In genomic region chr7:50662996-50663395, GRCh38 we compare ENCODE assay signal across 15 cellular contexts.
DNase-seq lines count a peak whose midpoint lies in the region; ATAC-seq and TF ChIP-seq lines count a peak whose summit lies in the region.
"Had no signal": no experiment of that assay in that cellular context is flagged by ENCODE, and none has a peak within 500 bp of the region (broad histone marks: within the 10 kb centered on the region; RNA-seq: fewer than 3 reads in every experiment).

No MANE protein-coding gene starts in this region.

- peaks cover 0 to 3% (median 0%) of the 10 kb centered on the region in 3 experiments for H3K36me3 ChIP-seq in naive thymus-derived CD4-positive, alpha-beta T cell (ENCODE audit: control insufficient read depth in 2 of 3, insufficient read depth in 3 of 3, low read length in 3 of 3)
- peaks cover 0 to 7% (median 0%) of the 10 kb centered on the region in 4 donors for H3K36me3 ChIP-seq in upper lobe of left lung

- POLR2A ChIA-PET in naive thymus-derived CD4-positive, alpha-beta T cell (lab: Charles Lee): interaction anchor here (0.6 to 1.4 kb wide), 3 partner anchors 10 to 195 kb away, joined by 3 to 4 read pairs (median 4); no protein-coding TSS in a partner anchor

- no peaks in the 10 kb centered on the region for H3K36me3 Mint-ChIP-seq in activated T-helper 1 cell treated with anti-CD3 and anti-CD28 coated beads, Interleukin-12 subunit alpha, Interleukin-12 subunit beta, Interleukin-2, Interleukin-4 antibody, amounts not matched to agents 30 ng/mL and 10 ng/mL and 1 ng/mL, durations not matched to agents 14 hours and 24 hours and 36 hours (ENCODE audit: low read depth)
- H3K36me3 Mint-ChIP-seq in naive thymus-derived CD4-positive, alpha-beta T cell: peaks cover 0 to 4% (median 0%) of the 10 kb centered on the region in 5 donors

- CTCF ChIA-PET in naive thymus-derived CD4-positive, alpha-beta T cell (lab: Charles Lee): interaction anchor here (1.0 to 1.8 kb wide), 4 partner anchors 9 to 196 kb away, joined by 3 read pairs; no protein-coding TSS in a partner anchor

- peaks cover 2% of the 10 kb centered on the region for H3K27me3 Mint-ChIP-seq in activated T-helper 1 cell treated with anti-CD3 and anti-CD28 coated beads, Interleukin-12 subunit alpha, Interleukin-12 subunit beta, Interleukin-2, Interleukin-4 antibody, amounts not matched to agents 30 ng/mL and 10 ng/mL and 1 ng/mL, durations not matched to agents 14 hours and 24 hours and 36 hours (ENCODE audit: insufficient read depth)
- H3K27me3 Mint-ChIP-seq in naive thymus-derived CD4-positive, alpha-beta T cell: no peaks in the 10 kb centered on the region

- H3K4me3 ChIP-seq in right cardiac atrium (ENCODE audit: low read length) (no peak overlapping the region), upper lobe of left lung (no peak overlapping the region)
- H3K4me3 ChIP-seq in naive thymus-derived CD4-positive, alpha-beta T cell (ENCODE audit: low read length): no peak overlapping the region
- H3K4me3 ChIP-seq: HAP-1 had no signal

- no peak for TF ChIP-seq EP300 in upper lobe of left lung (IDR thresholded peaks at IDR 0.05)

- no peak for TF ChIP-seq CTCF in upper lobe of left lung (IDR thresholded peaks at IDR 0.05)

- DNase-seq in right cardiac atrium: no peak
- DNase-seq in cardiac septum (ENCODE audit: low spot score): no peak
- no peak for DNase-seq in activated T-helper 1 cell treated with anti-CD3 and anti-CD28 coated beads, Interleukin-12 subunit alpha, Interleukin-12 subunit beta, Interleukin-2, Interleukin-4 antibody, amounts not matched to agents 30 ng/mL and 10 ng/mL and 1 ng/mL, durations not matched to agents 14 hours and 24 hours and 36 hours (ENCODE audit: low spot score)
- no peak for DNase-seq in naive thymus-derived CD4-positive, alpha-beta T cell
- DNase-seq in upper lobe of left lung: no peak
- no peak for DNase-seq in NCI-H524 treated with DMSO at 0.1 percent for 48 hours (lab: John Stamatoyannopoulos, UW)
- no peak for DNase-seq in HPDE6-E6E7 (ENCODE audit: extremely low spot score)
- DNase-seq in D341Med (ENCODE audit: low spot score): no peak
- DNase-seq: activated T-cell treated with anti-CD3 and anti-CD28 coated beads for 4 hours, glutamatergic neuron, NCI-H1105, NCI-H510A treated with DMSO at 0.1 percent for 48 hours had no signal

- H3K9me3 ChIP-seq in right cardiac atrium (ENCODE audit: control insufficient read depth, low read length): no peaks in the 10 kb centered on the region
- no peaks in the 10 kb centered on the region for H3K9me3 ChIP-seq in naive thymus-derived CD4-positive, alpha-beta T cell (ENCODE audit: control insufficient read depth in 2 of 3, low read length in 3 of 3)
- H3K9me3 ChIP-seq in upper lobe of left lung: no peaks in the 10 kb centered on the region
- H3K9me3 ChIP-seq: HAP-1 had no signal

- H3K9me3 Mint-ChIP-seq in activated T-helper 1 cell treated with anti-CD3 and anti-CD28 coated beads, Interleukin-12 subunit alpha, Interleukin-12 subunit beta, Interleukin-2, Interleukin-4 antibody, amounts not matched to agents 30 ng/mL and 10 ng/mL and 1 ng/mL, durations not matched to agents 14 hours and 24 hours and 36 hours: no peaks in the 10 kb centered on the region
- H3K9me3 Mint-ChIP-seq in naive thymus-derived CD4-positive, alpha-beta T cell: no peaks in the 10 kb centered on the region

- TF ChIP-seq POLR2A in upper lobe of left lung (IDR thresholded peaks at IDR 0.05): no peak

- WGBS in right cardiac atrium: 90% methylated on average over 2 of the region's 2 CpGs
- WGBS in upper lobe of left lung, 2 donors: 95 to 98% methylated on average over 2 of the region's 2 CpGs

- peak overlapping the region; percentile 1 for H3K27ac ChIP-seq in right cardiac atrium (ENCODE audit: low read length)
- no peak overlapping the region for H3K27ac ChIP-seq in naive thymus-derived CD4-positive, alpha-beta T cell (ENCODE audit: low read depth, low read length)
- peak overlapping the region in 3 of 4 donors; percentile 11 to 52 (median 27) for H3K27ac ChIP-seq in upper lobe of left lung

- ATAC-seq in right cardiac atrium (no peak), upper lobe of left lung (ENCODE audit: low FRiP score in 2 of 2) (no peak)
- ATAC-seq in naive thymus-derived CD4-positive, alpha-beta T cell: no peak
- ATAC-seq: left lobe of liver had no signal

- no peak overlapping the region for H3K27ac Mint-ChIP-seq in activated T-helper 1 cell treated with anti-CD3 and anti-CD28 coated beads, Interleukin-12 subunit alpha, Interleukin-12 subunit beta, Interleukin-2, Interleukin-4 antibody, amounts not matched to agents 30 ng/mL and 10 ng/mL and 1 ng/mL, durations not matched to agents 14 hours and 24 hours and 36 hours
- H3K27ac Mint-ChIP-seq in naive thymus-derived CD4-positive, alpha-beta T cell: peak overlapping the region in 5 of 9 donors; percentile 60 to 79 (median 60)
- H3K27ac Mint-ChIP-seq: B cell had no signal

- H3K27me3 ChIP-seq in right cardiac atrium (ENCODE audit: control insufficient read depth, insufficient read depth) (no peaks in the 10 kb centered on the region), upper lobe of left lung (no peaks in the 10 kb centered on the region)
- no peaks in the 10 kb centered on the region for H3K27me3 ChIP-seq in naive thymus-derived CD4-positive, alpha-beta T cell (ENCODE audit: control insufficient read depth in 2 of 2, insufficient read depth in 2 of 2, low read length in 2 of 2)

- intact Hi-C loops in right cardiac atrium (cut with DNase I) (no loop called here), cardiac septum (cut with DNase I) (no loop called here)
- intact Hi-C loops in activated T-helper 1 cell treated with anti-CD3 and anti-CD28 coated beads, Interleukin-12 subunit alpha, Interleukin-12 subunit beta, Interleukin-2, Interleukin-4 antibody, amounts not matched to agents 30 ng/mL and 10 ng/mL and 1 ng/mL, durations not matched to agents 14 hours and 24 hours and 36 hours (cut with micrococcal nuclease): loop anchor here (2.0 to 5.0 kb wide), 4 partner anchors 170 to 459 kb away; no protein-coding TSS in a partner anchor
- intact Hi-C loops in naive thymus-derived CD4-positive, alpha-beta T cell (cut with micrococcal nuclease): loop anchor here in 1 of 2 donors (5.0 kb wide), 1 partner anchor 51 kb away; no protein-coding TSS in a partner anchor

- H3K4me1 ChIP-seq in right cardiac atrium (ENCODE audit: control insufficient read depth, insufficient read depth, low read length) (peaks cover 41% of the 10 kb centered on the region), upper lobe of left lung (peaks cover 74 to 92% (median 85%) of the 10 kb centered on the region in 4 donors)
- peaks cover 29 to 54% of the 10 kb centered on the region in 2 donors for H3K4me1 ChIP-seq in naive thymus-derived CD4-positive, alpha-beta T cell (ENCODE audit: control insufficient read depth in 2 of 2, insufficient read depth in 2 of 2, low read length in 2 of 2)
- H3K4me1 ChIP-seq: HAP-1 had no signal

- peak overlapping the region; percentile 51 for H3K4me3 Mint-ChIP-seq in activated T-helper 1 cell treated with anti-CD3 and anti-CD28 coated beads, Interleukin-12 subunit alpha, Interleukin-12 subunit beta, Interleukin-2, Interleukin-4 antibody, amounts not matched to agents 30 ng/mL and 10 ng/mL and 1 ng/mL, durations not matched to agents 14 hours and 24 hours and 36 hours
- H3K4me3 Mint-ChIP-seq in naive thymus-derived CD4-positive, alpha-beta T cell: peak overlapping the region in 8 of 10 donors; percentile 26 to 96 (median 61)

- H3K4me1 Mint-ChIP-seq in activated T-helper 1 cell treated with anti-CD3 and anti-CD28 coated beads, Interleukin-12 subunit alpha, Interleukin-12 subunit beta, Interleukin-2, Interleukin-4 antibody, amounts not matched to agents 30 ng/mL and 10 ng/mL and 1 ng/mL, durations not matched to agents 14 hours and 24 hours and 36 hours (ENCODE audit: low read depth): peaks cover 60% of the 10 kb centered on the region
- peaks cover 37 to 59% (median 42%) of the 10 kb centered on the region in 7 donors for H3K4me1 Mint-ChIP-seq in naive thymus-derived CD4-positive, alpha-beta T cell
